Comparison of ENCODE assay signal across 9 cellular contexts in genomic region chrX:130539721-130540321, GRCh38.
A peak's percentile ranks its signal among the peaks of the same experiment; 100 is the strongest.
DNase-seq lines count a peak whose midpoint lies in the region; TF ChIP-seq lines count a peak whose summit lies in the region.
"Had no signal": no experiment of that assay in that cellular context is flagged by ENCODE, and none has a peak within 500 bp of the region (broad histone marks: within the 10 kb centered on the region; RNA-seq: fewer than 3 reads in every experiment).

No MANE protein-coding gene starts in this region.

- no peaks in the 10 kb centered on the region for H3K9me3 ChIP-seq in ovary

- no peak for TF ChIP-seq POLR2A in ovary (IDR thresholded peaks at IDR 0.05)

- no peaks in the 10 kb centered on the region for H3K9me3 Mint-ChIP-seq in activated CD4-positive, alpha-beta T cell treated with anti-CD3 and anti-CD28 coated beads, Interleukin-2, amount 10 ng/mL, durations not matched to agents 7 days and 5 days
- H3K9me3 Mint-ChIP-seq: activated naive CD4-positive, alpha-beta T cell treated with anti-CD3 and anti-CD28 coated beads, Interleukin-2, amount 50 U/mL, for 24 hours had no signal

- peak in 1 of 3 donors; percentile 15 for TF ChIP-seq CTCF in ovary (IDR thresholded peaks at IDR 0.05)

- no peaks in the 10 kb centered on the region for H3K27me3 ChIP-seq in ovary

- CTCF ChIA-PET in activated CD4-positive, alpha-beta T cell treated with anti-CD3 and anti-CD28 coated beads, Interleukin-2, amount 10 ng/mL, durations not matched to agents 7 days and 5 days (lab: Charles Lee): interaction anchor here (1.0 kb wide), 1 partner anchor 377 kb away, joined by 6 read pairs; no protein-coding TSS in a partner anchor

- no peaks in the 10 kb centered on the region for H3K27me3 Mint-ChIP-seq in activated CD4-positive, alpha-beta T cell treated with anti-CD3 and anti-CD28 coated beads, Interleukin-2, amount 10 ng/mL, durations not matched to agents 7 days and 5 days
- H3K27me3 Mint-ChIP-seq: activated naive CD4-positive, alpha-beta T cell treated with anti-CD3 and anti-CD28 coated beads, Interleukin-2, amount 50 U/mL, for 24 hours had no signal

- no peak overlapping the region for H3K4me3 Mint-ChIP-seq in activated CD4-positive, alpha-beta T cell treated with anti-CD3 and anti-CD28 coated beads, Interleukin-2, amount 10 ng/mL, durations not matched to agents 7 days and 5 days
- H3K4me3 Mint-ChIP-seq: activated naive CD4-positive, alpha-beta T cell treated with anti-CD3 and anti-CD28 coated beads, Interleukin-2, amount 50 U/mL, for 24 hours had no signal

- TF ChIP-seq EP300 in ovary (IDR thresholded peaks at IDR 0.05): no peak

- H3K4me1 Mint-ChIP-seq in activated CD4-positive, alpha-beta T cell treated with anti-CD3 and anti-CD28 coated beads, Interleukin-2, amount 10 ng/mL, durations not matched to agents 7 days and 5 days: no peaks in the 10 kb centered on the region
- H3K4me1 Mint-ChIP-seq: activated naive CD4-positive, alpha-beta T cell treated with anti-CD3 and anti-CD28 coated beads, Interleukin-2, amount 50 U/mL, for 24 hours had no signal

- H3K4me1 ChIP-seq in ovary (ENCODE audit: insufficient read depth): no peaks in the 10 kb centered on the region

- POLR2A ChIA-PET in activated CD4-positive, alpha-beta T cell treated with anti-CD3 and anti-CD28 coated beads, Interleukin-2, amount 10 ng/mL, durations not matched to agents 7 days and 5 days (lab: Charles Lee): no interaction called here

- DNase-seq in GDM1 (lab: John Stamatoyannopoulos, UW) (peak; percentile 14), H4 (ENCODE audit: low spot score) (peak; percentile 40), NCI-H2107 (lab: John Stamatoyannopoulos, UW) (peak; percentile 10), fibroblast of peridontal ligament (ENCODE audit: extremely low read depth) (peak; percentile 39), ovary (peak in 4 of 5 donors; percentile 12 to 40 (median 23)), GF-D8 (lab: John Stamatoyannopoulos, UW) (no peak)
- DNase-seq in activated CD4-positive, alpha-beta T cell treated with anti-CD3 and anti-CD28 coated beads, Interleukin-2, amount 10 ng/mL, durations not matched to agents 7 days and 5 days: peak; percentile 55
- no peak for DNase-seq in effector CD8-positive, alpha-beta T cell (lab: John Stamatoyannopoulos, UW)

- H3K36me3 Mint-ChIP-seq in activated CD4-positive, alpha-beta T cell treated with anti-CD3 and anti-CD28 coated beads, Interleukin-2, amount 10 ng/mL, durations not matched to agents 7 days and 5 days (ENCODE audit: low read depth): no peaks in the 10 kb centered on the region
- H3K36me3 Mint-ChIP-seq: activated naive CD4-positive, alpha-beta T cell treated with anti-CD3 and anti-CD28 coated beads, Interleukin-2, amount 50 U/mL, for 24 hours had no signal

- no peak overlapping the region for H3K4me3 ChIP-seq in ovary

- H3K27ac Mint-ChIP-seq in activated CD4-positive, alpha-beta T cell treated with anti-CD3 and anti-CD28 coated beads, Interleukin-2, amount 10 ng/mL, durations not matched to agents 7 days and 5 days: no peak overlapping the region
- H3K27ac Mint-ChIP-seq: activated naive CD4-positive, alpha-beta T cell treated with anti-CD3 and anti-CD28 coated beads, Interleukin-2, amount 50 U/mL, for 24 hours had no signal

- WGBS in ovary, 3 donors: 12 to 22% (median 16%) methylated on average over 15 of the region's 15 CpGs

- H3K27ac ChIP-seq in ovary: no peak overlapping the region

- H3K36me3 ChIP-seq in ovary: no peaks in the 10 kb centered on the region

- intact Hi-C loops in ovary (cut with DNase I): no loop called here

Comparison
In these comparisons a context has a peak if more than half of its experiments do, and no peak if none do; other contexts are left out.
1. DNase-seq: peak in GDM1 (single experiment), H4 (single experiment), NCI-H2107 (single experiment), activated CD4-positive, alpha-beta T cell treated with anti-CD3 and anti-CD28 coated beads, Interleukin-2, amount 10 ng/mL, durations not matched to agents 7 days and 5 days (single experiment), fibroblast of peridontal ligament (single experiment) and ovary (4 of 5); none in effector CD8-positive, alpha-beta T cell (single experiment) and GF-D8 (single experiment).